Comparison of ENCODE assay signal across 21 cellular contexts in the genomic region with DNA sequence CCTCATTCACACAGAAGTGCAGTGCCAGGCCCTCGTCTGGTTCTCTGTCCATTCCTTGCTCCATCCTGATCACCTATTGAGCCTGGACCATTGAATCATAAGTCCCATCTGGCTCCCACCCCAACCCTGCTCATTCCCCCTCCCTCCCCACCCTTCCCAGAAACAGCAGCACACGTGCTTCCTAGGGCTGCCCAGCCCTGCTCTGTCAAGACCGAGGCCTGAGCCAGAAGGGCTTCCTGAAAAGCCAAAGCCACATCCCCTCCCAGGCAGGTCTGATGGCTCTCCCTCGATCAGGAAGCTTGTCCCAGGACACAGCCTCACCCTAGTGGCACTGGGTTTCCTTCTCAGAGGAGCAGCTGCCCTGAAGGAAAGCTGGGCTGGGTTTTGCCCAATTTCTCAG.
DNase-seq lines count a peak whose midpoint lies in the region; ATAC-seq, FAIRE-seq and TF ChIP-seq lines count a peak whose summit lies in the region.
"Had no signal": no experiment of that assay in that cellular context is flagged by ENCODE, and none has a peak within 500 bp of the region (broad histone marks: within the 10 kb centered on the region; RNA-seq: fewer than 3 reads in every experiment).

No MANE protein-coding gene starts in this region.

- FAIRE-seq in H1 (lab: Jason Lieb, UNC), result no peak

- no peak overlapping the region for H3K27ac ChIP-seq in left ventricle myocardium inferior (replicated peaks)
- H3K27ac ChIP-seq in H1 (ENCODE audit: low read depth, low read length), result no peak overlapping the region
- H3K27ac ChIP-seq in psoas muscle, result peak overlapping the region; percentile 36
- H3K27ac ChIP-seq in aorta (ENCODE audit: low read depth in 1 of 2, low read length in 2 of 2), result no peak overlapping the region
- no peak overlapping the region for H3K27ac ChIP-seq in stomach
- H3K27ac ChIP-seq: PC-9, SJSA1 had no signal

- H2BK15ac ChIP-seq in H1 (ENCODE audit: low read length), result peak overlapping the region; percentile 47; the same call in 1 of the 2 replicates

- no peak for TF ChIP-seq RAD21 in H1 (IDR thresholded peaks at IDR 0.05 in 1 of 2, conservative IDR thresholded peaks at IDR 0.05 in 1 of 2; ENCODE audit: low read depth in 2 of 2, low read length in 2 of 2)

- DNase-seq in left ventricle myocardium superior, result no peak
- DNase-seq in left ventricle myocardium inferior, result no peak
- no peak for DNase-seq in H1 (ENCODE audit: low read depth in 1 of 2, low spot score in 2 of 2)
- DNase-seq in psoas muscle, result no peak
- DNase-seq in aorta, result no peak
- DNase-seq in HT-29 (ENCODE audit: low spot score), result no peak
- DNase-seq in stomach, result no peak
- no peak for DNase-seq in T-helper 17 cell
- DNase-seq: CD8-positive, alpha-beta memory T cell; HFFc6; KG1; MM.1S; NCI-H2029; NCI-H446 treated with DMSO at 0.1 percent for 48 hours; NCI-H82; NK-92 treated with Interleukin-12 subunit alpha and Interleukin-12 subunit beta, amount 100 ng/mL, for 24 hours; PC-9 had no signal

- peak overlapping the region; percentile 59 for H4K91ac ChIP-seq in H1 (replicated peaks; ENCODE audit: insufficient read length, low read length)

- ATAC-seq in left ventricle myocardium superior (peak; percentile 20), psoas muscle (peak in 3 of 4 donors; percentile 12 to 53 (median 49)), aorta (ENCODE audit: low FRiP score) (peak; percentile 17), T-helper 17 cell (no peak)
- ATAC-seq: GM23338 had no signal

- H3K79me2 ChIP-seq in H1 (ENCODE audit: control insufficient read depth in 1 of 2, insufficient read depth in 2 of 2, low read length in 2 of 2), result no peaks in the 10 kb centered on the region; a peak in 1 of 4 replicates

- H3K27me3 ChIP-seq in left ventricle myocardium inferior (ENCODE audit: low read depth) (peaks cover 20% of the 10 kb centered on the region), H1 (replicated peaks in 1 of 4; ENCODE audit: control insufficient read depth in 3 of 4, extremely low read depth in 1 of 4, insufficient read depth in 3 of 4, low read length in 3 of 4) (no peaks in the 10 kb centered on the region), psoas muscle (ENCODE audit: insufficient read depth in 3 of 3, low read length in 2 of 3) (no peaks in the 10 kb centered on the region), aorta (ENCODE audit: control insufficient read depth in 1 of 2, insufficient read depth in 2 of 2, low read length in 1 of 2) (no peaks in the 10 kb centered on the region), stomach (peaks cover 0 to 13% (median 0%) of the 10 kb centered on the region in 3 donors)

- CTCF ChIA-PET in H1 (lab: Charles Lee; ENCODE audit: partially characterized antibody), result interaction anchor here (1.0 to 1.2 kb wide), 5 partner anchors 13 to 156 kb away, joined by 3 to 6 read pairs (median 3); no protein-coding TSS in a partner anchor

- TF ChIP-seq POLR2A in H1 (IDR thresholded peaks at IDR 0.05; ENCODE audit: control extremely low read depth in 1 of 2, low read depth in 2 of 2, low read length in 2 of 2), result no peak
- no peak for TF ChIP-seq POLR2A in stomach (IDR thresholded peaks at IDR 0.05)

- no peaks in the 10 kb centered on the region for H3K9me3 ChIP-seq in left ventricle myocardium inferior (replicated peaks)
- H3K9me3 ChIP-seq in H1 (ENCODE audit: insufficient read depth in 2 of 2, low read depth in 1 of 2, low read length in 1 of 2), result no peaks in the 10 kb centered on the region
- H3K9me3 ChIP-seq in psoas muscle, result no peaks in the 10 kb centered on the region
- H3K9me3 ChIP-seq in aorta (ENCODE audit: control insufficient read depth, low read length), result no peaks in the 10 kb centered on the region
- H3K9me3 ChIP-seq in stomach, result no peaks in the 10 kb centered on the region
- no peaks in the 10 kb centered on the region for H3K9me3 ChIP-seq in T-helper 17 cell (ENCODE audit: control insufficient read depth, low read length, poor library complexity, severe bottlenecking)
- H3K9me3 ChIP-seq: HAP-1, SJSA1 had no signal

- intact Hi-C loops in left ventricle myocardium superior (cut with micrococcal nuclease) (no loop called here), left ventricle myocardium inferior (cut with micrococcal nuclease) (no loop called here), psoas muscle (cut with DNase I) (loop anchor here in 1 of 2 donors (5.0 kb wide), 1 partner anchor 72 kb away; no protein-coding TSS in a partner anchor), aorta (cut with DNase I) (no loop called here), stomach (cut with DNase I; ENCODE audit: low total_unique reads) (no loop called here)

- TF ChIP-seq CTCF in left ventricle myocardium inferior (IDR thresholded peaks at IDR 0.05; ENCODE audit: borderline replicate concordance), result no peak
- no peak for TF ChIP-seq CTCF in H1 (IDR thresholded peaks at IDR 0.05; ENCODE audit: control extremely low read depth in 1 of 3, insufficient read depth in 1 of 3, low read depth in 1 of 3, low read length in 3 of 3)
- TF ChIP-seq CTCF in psoas muscle (IDR thresholded peaks at IDR 0.05), result no peak
- no peak for TF ChIP-seq CTCF in stomach (IDR thresholded peaks at IDR 0.05)

- no peak overlapping the region for H3K14ac ChIP-seq in H1 (ENCODE audit: insufficient read length)

- no peak overlapping the region; the same call in 1 of the 2 replicates for H2BK5ac ChIP-seq in H1 (ENCODE audit: low read depth, low read length)

- H3K36me3 Mint-ChIP-seq in T-helper 17 cell (ENCODE audit: low read depth), result no peaks in the 10 kb centered on the region
- H3K36me3 Mint-ChIP-seq: CD14-positive monocyte; CD8-positive, alpha-beta memory T cell had no signal

- no peaks in the 10 kb centered on the region for H3K23me2 ChIP-seq in H1 (ENCODE audit: low read depth, low read length)

- no peak overlapping the region for H3K4me3 Mint-ChIP-seq in T-helper 17 cell
- H3K4me3 Mint-ChIP-seq: CD14-positive monocyte; CD8-positive, alpha-beta memory T cell; GM23338; HFFc6 had no signal

- peak overlapping the region; percentile 88; the same call in 1 of the 2 replicates for H2BK12ac ChIP-seq in H1 (ENCODE audit: low read depth, low read length)

- H3K79me1 ChIP-seq in H1 (ENCODE audit: low read depth, low read length), result peaks cover 3% of the 10 kb centered on the region; the same call in 1 of the 2 replicates

- H3K27ac Mint-ChIP-seq in T-helper 17 cell, result no peak overlapping the region
- H3K27ac Mint-ChIP-seq: CD14-positive monocyte; CD8-positive, alpha-beta memory T cell; GM23338; HFFc6 had no signal

- no peak overlapping the region for H3K9ac ChIP-seq in H1 (replicated peaks in 1 of 4; ENCODE audit: extremely low read depth in 1 of 4, low read depth in 3 of 4, low read length in 3 of 4)

- H3K23ac ChIP-seq in H1 (ENCODE audit: insufficient read length), result no peak overlapping the region

- no peak overlapping the region for H3K56ac ChIP-seq in H1 (replicated peaks; ENCODE audit: insufficient read length, low read depth, low read length)

- peak overlapping the region; percentile 5; the same call in 1 of the 2 replicates for H3K18ac ChIP-seq in H1 (ENCODE audit: extremely low read depth, low read length)

- peak overlapping the region; percentile 69; the same call in 1 of the 2 replicates for H2BK20ac ChIP-seq in H1 (ENCODE audit: low read length)

- no peak overlapping the region for H3K4ac ChIP-seq in H1 (replicated peaks; ENCODE audit: insufficient read length, low read depth, low read length)

- 0 out of 4 replicates have a peak overlapping the region, but pooled peaks of 1 of the 2 experiments have one; percentile 15 for H3K4me2 ChIP-seq in H1 (ENCODE audit: insufficient read depth in 1 of 2, low read depth in 2 of 2, low read length in 2 of 2)
- H3K4me2 ChIP-seq: PC-9 had no signal

- WGBS in H1 (ENCODE audit: extremely low coverage in 1 of 2, insufficient coverage in 1 of 2, insufficient read length in 1 of 2, insufficient replicate concordance in 2 of 2, low coverage in 1 of 2, low lambda C conversion rate in 2 of 2, missing lambda C conversion rate in 1 of 2), 2 experiments, result 81% methylated on average over 3 of the region's 4 CpGs; no CpG with 5 or more reads in 1 of the 2 experiments
- 23 to 45% (median 38%) methylated on average over 4 of the region's 4 CpGs for WGBS in psoas muscle, 3 donors
- WGBS in aorta, 2 donors, result 74 to 78% methylated on average over 4 of the region's 4 CpGs
- 44 to 58% (median 51%) methylated on average over 4 of the region's 4 CpGs for WGBS in stomach, 5 donors

- TF ChIP-seq EP300 in H1 (IDR thresholded peaks at IDR 0.05; ENCODE audit: borderline replicate concordance in 1 of 2, low read depth in 2 of 2, low read length in 2 of 2) (no peak), stomach (IDR thresholded peaks at IDR 0.05) (no peak)

- H3K36me3 ChIP-seq in left ventricle myocardium inferior (no peaks in the 10 kb centered on the region), H1 (ENCODE audit: control insufficient read depth in 2 of 4, insufficient read depth in 4 of 4, low read length in 3 of 4) (no peaks in the 10 kb centered on the region), psoas muscle (ENCODE audit: insufficient read depth in 1 of 2, low read depth in 1 of 2) (no peaks in the 10 kb centered on the region), aorta (ENCODE audit: control insufficient read depth in 1 of 2, insufficient read depth in 2 of 2, low read length in 1 of 2) (no peaks in the 10 kb centered on the region), stomach (no peaks in the 10 kb centered on the region)
- H3K36me3 ChIP-seq: HAP-1, SJSA1 had no signal

- no peaks in the 10 kb centered on the region for H3K4me1 Mint-ChIP-seq in T-helper 17 cell
- H3K4me1 Mint-ChIP-seq: CD14-positive monocyte; CD8-positive, alpha-beta memory T cell had no signal

- no peak overlapping the region for H4K5ac ChIP-seq in H1 (ENCODE audit: insufficient read length, low read depth, low read length)

- POLR2A ChIA-PET in H1 (lab: Charles Lee; ENCODE audit: partially characterized antibody), result interaction anchor here (0.8 to 14.0 kb wide), 4 partner anchors 9 to 24 kb away, joined by 3 to 186 read pairs (median 8); no protein-coding TSS in a partner anchor

- H3K4me3 ChIP-seq in left ventricle myocardium inferior, result no peak overlapping the region
- H3K4me3 ChIP-seq in H1 (ENCODE audit: extremely low read depth in 1 of 4, insufficient read depth in 2 of 4, low read depth in 3 of 4, low read length in 4 of 4), result no peak overlapping the region
- H3K4me3 ChIP-seq in psoas muscle, result no peak overlapping the region
- no peak overlapping the region for H3K4me3 ChIP-seq in aorta (ENCODE audit: low read length in 2 of 2)
- H3K4me3 ChIP-seq in stomach, result no peak overlapping the region
- H3K4me3 ChIP-seq: GM23338, HAP-1, PC-9, SJSA1 had no signal

- H3K27me3 Mint-ChIP-seq in T-helper 17 cell, result peaks cover 44% of the 10 kb centered on the region

- H4K8ac ChIP-seq in H1 (ENCODE audit: extremely low read depth, insufficient read depth, low read length), result no peak overlapping the region

- peak overlapping the region; percentile 41; the same call in 1 of the 2 replicates for H2AK5ac ChIP-seq in H1 (ENCODE audit: low read depth, low read length)

- no peak overlapping the region for H2BK120ac ChIP-seq in H1 (replicated peaks; ENCODE audit: low read depth, low read length)

- H4K20me1 ChIP-seq in H1 (replicated peaks in 1 of 2; ENCODE audit: control insufficient read depth in 1 of 2, insufficient read depth in 2 of 2, low read length in 2 of 2), result peaks cover 0 to 2% of the 10 kb centered on the region in 2 experiments

- H2AFZ ChIP-seq in H1 (ENCODE audit: low read length), result no peak overlapping the region
- H2AFZ ChIP-seq: GM23338, PC-9 had no signal

- H3K4me1 ChIP-seq in left ventricle myocardium inferior (peaks cover 15% of the 10 kb centered on the region), H1 (replicated peaks in 1 of 4; ENCODE audit: control insufficient read depth in 3 of 4, insufficient read depth in 4 of 4, low read length in 3 of 4) (peaks cover 8 to 39% (median 22%) of the 10 kb centered on the region in 4 experiments), psoas muscle (peaks cover 41% of the 10 kb centered on the region), aorta (ENCODE audit: control insufficient read depth in 1 of 2, insufficient read depth in 2 of 2, low read length in 2 of 2) (no peaks in the 10 kb centered on the region), stomach (no peaks in the 10 kb centered on the region)
- H3K4me1 ChIP-seq: SJSA1 had no signal
